ENCODE assay signal across 26 cellular contexts in the genomic region with DNA sequence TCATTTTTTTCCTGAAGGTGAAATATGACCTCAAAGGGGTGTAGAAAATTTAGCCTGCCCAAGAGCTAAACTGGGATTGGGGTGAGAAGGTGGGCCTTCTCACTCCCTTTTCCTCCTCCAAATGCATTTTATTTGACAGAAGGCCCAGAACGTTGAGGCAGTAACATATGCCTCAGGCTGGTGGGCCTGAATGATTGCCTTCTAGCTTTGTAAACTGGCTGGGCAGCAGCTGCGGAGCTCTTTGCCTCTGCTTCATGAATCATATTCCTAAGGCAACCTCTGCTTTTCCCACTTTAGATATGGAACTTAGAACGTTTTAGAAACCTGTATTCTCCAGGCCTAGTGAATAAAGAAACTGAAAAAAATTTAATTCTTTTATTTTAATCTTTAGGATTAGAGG. TPM values are rescaled to one million over a fixed set of nuclear protein-coding genes. Genes with fewer than 3 reads are reported as not detected.
"Had no signal": no experiment of that assay in that cellular context is flagged by ENCODE, and none has a peak within 500 bp of the region (broad histone marks: within the 10 kb centered on the region; RNA-seq: fewer than 3 reads in every experiment).

No MANE protein-coding gene starts in this region.

- DNase-seq: activated CD4-positive, alpha-beta T cell treated with anti-CD3 and anti-CD28 coated beads, Interleukin-2, amount 10 ng/mL, durations not matched to agents 24 days and 14 days; activated CD4-positive, alpha-beta T cell treated with anti-CD3 and anti-CD28 coated beads, Interleukin-2, amount 50 U/mL, for 4 hours; activated CD8-positive, alpha-beta T cell treated with anti-CD3 and anti-CD28 coated beads for 36 hours; activated gamma-delta T cell; activated naive CD4-positive, alpha-beta T cell treated with Interleukin-2 at 50 U/mL for 16 hours; activated T-cell treated with anti-CD3 and anti-CD28 coated beads, Interleukin-2, amount 50 U/mL, for 1 hour; adrenal gland; NCI-H1105; NCI-H1417 treated with DMSO at 0.1 percent for 48 hours; NCI-H2029; NCI-H345; NCI-H524 treated with DMSO at 0.1 percent for 48 hours; NCI-H774; OCI-M1; Right ventricle myocardium superior; SW 1271; T-helper 1 cell; T-helper 9 cell had no signal

- ATAC-seq: activated CD8-positive, alpha-beta T cell treated with anti-CD3 and anti-CD28 coated beads for 36 hours had no signal

- H3K27ac ChIP-seq: adrenal gland, breast epithelium, VCaP had no signal

- H3K4me1 ChIP-seq: adrenal gland, breast epithelium had no signal

- H3K4me3 ChIP-seq: adrenal gland, body of pancreas, breast epithelium had no signal

- H3K36me3 Mint-ChIP-seq: activated naive CD4-positive, alpha-beta T cell treated with anti-CD3 and anti-CD28 coated beads, Interleukin-2, amount 50 U/mL, for 72 hours had no signal

- H3K4me3 Mint-ChIP-seq: activated CD4-positive, alpha-beta T cell treated with anti-CD3 and anti-CD28 coated beads, Interleukin-2, amount 10 ng/mL, durations not matched to agents 24 days and 14 days; activated CD8-positive, alpha-beta T cell treated with anti-CD3 and anti-CD28 coated beads for 36 hours had no signal

- H3K9me3 ChIP-seq: adrenal gland, body of pancreas, breast epithelium had no signal

- H3K9me3 Mint-ChIP-seq: activated CD4-positive, alpha-beta T cell treated with anti-CD3 and anti-CD28 coated beads, Interleukin-2, amount 10 ng/mL, durations not matched to agents 24 days and 14 days; activated CD8-positive, alpha-beta T cell treated with anti-CD3 and anti-CD28 coated beads for 36 hours; activated naive CD4-positive, alpha-beta T cell treated with anti-CD3 and anti-CD28 coated beads, Interleukin-2, amount 50 U/mL, for 72 hours; activated T-helper 2 cell treated with anti-CD3 and anti-CD28 coated beads, Interferon-gamma antibody, Interleukin-2, Interleukin-4, amounts not matched to agents 10 μg/mL and 5 μg/mL and 100 μg/mL, durations not matched to agents 14 hours and 24 hours and 36 hours had no signal

- H3K36me3 ChIP-seq: adrenal gland, breast epithelium had no signal

- H3K27ac Mint-ChIP-seq: activated CD4-positive, alpha-beta T cell treated with anti-CD3 and anti-CD28 coated beads, Interleukin-2, amount 10 ng/mL, durations not matched to agents 24 days and 14 days; activated CD8-positive, alpha-beta T cell treated with anti-CD3 and anti-CD28 coated beads for 36 hours; activated naive CD4-positive, alpha-beta T cell treated with anti-CD3 and anti-CD28 coated beads, Interleukin-2, amount 50 U/mL, for 72 hours; activated T-helper 2 cell treated with anti-CD3 and anti-CD28 coated beads, Interferon-gamma antibody, Interleukin-2, Interleukin-4, amounts not matched to agents 10 μg/mL and 5 μg/mL and 100 μg/mL, durations not matched to agents 14 hours and 24 hours and 36 hours had no signal

- H3K27me3 ChIP-seq: body of pancreas had no signal

RNA-seq across cellular contexts. Expression of a gene that starts 57.9 kb away (rescaled TPM):
- total RNA-seq: activated CD4-positive, alpha-beta T cell treated with anti-CD3 and anti-CD28 coated beads, Interleukin-2, amount 10 ng/mL, durations not matched to agents 24 days and 14 days; activated CD8-positive, alpha-beta memory T cell treated with anti-CD3 and anti-CD28 coated beads for 36 hours; activated CD8-positive, alpha-beta T cell treated with anti-CD3 and anti-CD28 coated beads for 36 hours; activated naive CD4-positive, alpha-beta T cell treated with anti-CD3 and anti-CD28 coated beads, Interleukin-2, amount 50 U/mL, for 72 hours; adrenal gland; body of pancreas; breast epithelium; MCF 10A; NCI-H460 had no signal
- polyA plus RNA-seq: adrenal gland had no signal
